In genomic region chr11:35111171-35112055, GRCh38 we compare ENCODE assay signal across 8 cellular contexts. TPM values are rescaled to one million over a fixed set of nuclear protein-coding genes. Genes with fewer than 3 reads are reported as not detected.
DNase-seq lines count a peak whose midpoint lies in the region; ATAC-seq and TF ChIP-seq lines count a peak whose summit lies in the region.

No MANE protein-coding gene starts in this region.

- H3K27ac Mint-ChIP-seq in CD4-positive, alpha-beta memory T cell = peak overlapping the region in 5 of 7 donors; percentile 29 to 61 (median 55)
- H3K27ac Mint-ChIP-seq in MCF 10A (ENCODE audit: low read depth, unreplicated experiment) (peak overlapping the region; percentile 80), progenitor cell of endocrine pancreas (no peak overlapping the region)

- peak in 1 of 5 donors; percentile 40 for DNase-seq in CD4-positive, alpha-beta memory T cell
- DNase-seq in LoVo (ENCODE audit: low spot score) = peak; percentile 9
- DNase-seq in MCF 10A (ENCODE audit: unreplicated experiment) = peak; percentile 85
- peak; percentile 78 for DNase-seq in myocyte (ENCODE audit: low read depth)
- DNase-seq in NCI-H82 (lab: John Stamatoyannopoulos, UW) = no peak
- DNase-seq in progenitor cell of endocrine pancreas (ENCODE audit: low spot score, unreplicated experiment) = no peak

- H3K4me1 Mint-ChIP-seq in CD4-positive, alpha-beta memory T cell = peaks cover 43 to 61% (median 53%) of the 10 kb centered on the region in 4 donors
- H3K4me1 Mint-ChIP-seq in MCF 10A (ENCODE audit: insufficient read depth, unreplicated experiment) (peaks cover 40% of the 10 kb centered on the region), progenitor cell of endocrine pancreas (ENCODE audit: low read depth) (no peaks in the 10 kb centered on the region)

- peaks cover 50% of the 10 kb centered on the region for H3K4me1 ChIP-seq in CD4-positive, alpha-beta memory T cell (ENCODE audit: insufficient read depth, low read length)

- H3K36me3 Mint-ChIP-seq in CD4-positive, alpha-beta memory T cell = no peaks in the 10 kb centered on the region
- no peaks in the 10 kb centered on the region for H3K36me3 Mint-ChIP-seq in MCF 10A (ENCODE audit: insufficient read depth, unreplicated experiment)
- no peaks in the 10 kb centered on the region for H3K36me3 Mint-ChIP-seq in progenitor cell of endocrine pancreas (ENCODE audit: insufficient read depth)

- TF ChIP-seq CTCF in MCF 10A (IDR thresholded peaks at IDR 0.05; ENCODE audit: unreplicated experiment) (no peak), progenitor cell of endocrine pancreas (IDR thresholded peaks at IDR 0.05; ENCODE audit: unreplicated experiment) (no peak)

- no peaks in the 10 kb centered on the region for H3K36me3 ChIP-seq in CD4-positive, alpha-beta memory T cell (ENCODE audit: insufficient read depth, low read length)

- no peaks in the 10 kb centered on the region for H3K27me3 Mint-ChIP-seq in CD4-positive, alpha-beta memory T cell
- H3K27me3 Mint-ChIP-seq in MCF 10A (ENCODE audit: insufficient read depth, unreplicated experiment) (no peaks in the 10 kb centered on the region), progenitor cell of endocrine pancreas (peaks cover 11% of the 10 kb centered on the region)

- no TSS peak for BruUV-seq in MCF 10A (replicated peaks; lab: Mats Ljungman, UMichigan)

- intact Hi-C loops in CD4-positive, alpha-beta memory T cell (cut with micrococcal nuclease) = no loop called here
- intact Hi-C loops in MCF 10A (cut with micrococcal nuclease) = no loop called here

- POLR2A ChIA-PET in CD4-positive, alpha-beta memory T cell (lab: Charles Lee; ENCODE audit: partially characterized antibody) = interaction anchor here (2.7 kb wide), 1 partner anchor 28 kb away, joined by 8 read pairs; the partner anchor contains the start of gene CD44
- POLR2A ChIA-PET in MCF 10A (lab: Yijun Ruan, JAX) = interaction anchor here (0.9 to 2.9 kb wide), 11 partner anchors 9 to 135 kb away, joined by 3 to 13 read pairs (median 4); partner anchors contain the start of gene CD44

- peak overlapping the region; percentile 21 to 78 (median 46) for H3K4me3 Mint-ChIP-seq in CD4-positive, alpha-beta memory T cell
- H3K4me3 Mint-ChIP-seq in MCF 10A (ENCODE audit: unreplicated experiment) (no peak overlapping the region), progenitor cell of endocrine pancreas (ENCODE audit: low read depth) (no peak overlapping the region)

- H3K27ac ChIP-seq in CD4-positive, alpha-beta memory T cell (ENCODE audit: low read depth, low read length) = no peak overlapping the region

- H3K4me3 ChIP-seq in CD4-positive, alpha-beta memory T cell (ENCODE audit: low read length in 2 of 2) = no peak overlapping the region

- CTCF ChIA-PET in CD4-positive, alpha-beta memory T cell (lab: Charles Lee; ENCODE audit: partially characterized antibody) = no interaction called here
- CTCF ChIA-PET in MCF 10A (lab: Yijun Ruan, JAX) = interaction anchor here (0.6 to 0.9 kb wide), 2 partner anchors 15 to 23 kb away, joined by 3 to 4 read pairs; no protein-coding TSS in a partner anchor

- no peaks in the 10 kb centered on the region for H3K27me3 ChIP-seq in CD4-positive, alpha-beta memory T cell (ENCODE audit: insufficient read depth, low read length)

- no peaks in the 10 kb centered on the region for H3K9me3 Mint-ChIP-seq in CD4-positive, alpha-beta memory T cell
- H3K9me3 Mint-ChIP-seq in MCF 10A (ENCODE audit: unreplicated experiment) = no peaks in the 10 kb centered on the region
- no peaks in the 10 kb centered on the region for H3K9me3 Mint-ChIP-seq in progenitor cell of endocrine pancreas (ENCODE audit: low read depth)

- no peak for ATAC-seq in HG03378 (IDR thresholded peaks at IDR 0.05; ENCODE audit: unreplicated experiment)
- no peak for ATAC-seq in HG02798 (IDR thresholded peaks at IDR 0.05; ENCODE audit: poor library complexity, unreplicated experiment)

- H3K9me3 ChIP-seq in CD4-positive, alpha-beta memory T cell (ENCODE audit: control insufficient read depth in 1 of 2, low read length in 2 of 2) = no peaks in the 10 kb centered on the region

RNA-seq across cellular contexts. Expression of gene CD44, which starts 27.6 kb away (rescaled TPM):
- total RNA-seq in CD4-positive, alpha-beta memory T cell = 100 to 1,000 TPM; 808 to 809 TPM
- polyA plus RNA-seq in CD4-positive, alpha-beta memory T cell = 100 to 1,000 TPM; 390 to 554 TPM
- 323 and 446 TPM in 2 replicates for total RNA-seq in MCF 10A (2022)
- 62.9 and 95.4 TPM in 2 replicates for total RNA-seq in myocyte
- polyA plus RNA-seq in myocyte (2012) = 96.3 TPM
- total RNA-seq in progenitor cell of endocrine pancreas = 1.9 and 3.8 TPM in 2 replicates

Comparison
In these comparisons a context has a peak if more than half of its experiments do, and no peak if none do; other contexts are left out.
1. DNase-seq: peak in LoVo (single experiment), MCF 10A (single experiment) and myocyte (single experiment); none in NCI-H82 (single experiment) and progenitor cell of endocrine pancreas (single experiment).
2. H3K4me3 Mint-ChIP-seq: peak in CD4-positive, alpha-beta memory T cell (8 of 8); none in MCF 10A (single experiment) and progenitor cell of endocrine pancreas (single experiment).
3. RNA of gene CD44, which starts 27.6 kb away (total RNA-seq): 808 to 809 TPM in CD4-positive, alpha-beta memory T cell, 323 to 446 TPM in MCF 10A and 62.9 to 95.4 TPM in myocyte; 1.9 to 3.8 TPM in progenitor cell of endocrine pancreas; every median in the first group is over 10 times any median in the second.